In genomic region chr10:79152423-79152817, GRCh38 we compare ENCODE assay signal across 1 cellular context.
TF ChIP-seq lines count a peak whose summit lies in the region.

No MANE protein-coding gene starts in this region.

TF ChIP-seq in SK-N-SH, 30 proteins besides CTCF, POLR2A, EP300 and RAD21 (continued from another document):
- TF ChIP-seq REST (IDR thresholded peaks at IDR 0.05; ENCODE audit: low read depth, low read length) (no peak), TAF1 (IDR thresholded peaks at IDR 0.05; ENCODE audit: borderline replicate concordance, low read depth, low read length) (no peak), EZH2phosphoT487 (IDR thresholded peaks at IDR 0.05; ENCODE audit: borderline replicate concordance, low read depth) (no peak), NFIC (IDR thresholded peaks at IDR 0.05; ENCODE audit: borderline replicate concordance) (no peak), FOSL2 (IDR thresholded peaks at IDR 0.05; ENCODE audit: borderline replicate concordance, low read depth) (no peak), GATA2 (CRISPR knock-in tag; IDR thresholded peaks at IDR 0.05) (no peak), TCF12 (IDR thresholded peaks at IDR 0.05) (no peak), POLR2AphosphoS5 (IDR thresholded peaks at IDR 0.05; ENCODE audit: low read depth, low read length) (no peak), RXRA (IDR thresholded peaks at IDR 0.05; ENCODE audit: borderline replicate concordance, low read depth) (no peak), MXI1 (IDR thresholded peaks at IDR 0.05; ENCODE audit: low read depth, low read length) (no peak), GABPA (IDR thresholded peaks at IDR 0.05; ENCODE audit: low read depth) (no peak), ELF1 (IDR thresholded peaks at IDR 0.05) (no peak), MEF2A (IDR thresholded peaks at IDR 0.05; ENCODE audit: borderline replicate concordance, low read depth) (no peak)
